8 cellular contexts compared by ENCODE assay signal in genomic region chr5:163509288-163510040, GRCh38. TPM values are rescaled to one million over a fixed set of nuclear protein-coding genes. Genes with fewer than 3 reads are reported as not detected.
DNase-seq lines count a peak whose midpoint lies in the region; ATAC-seq and TF ChIP-seq lines count a peak whose summit lies in the region.

No MANE protein-coding gene starts in this region.

- no peak for DNase-seq in activated T-cell treated with anti-CD3 and anti-CD28 coated beads, Interleukin-2, amount 50 U/mL, for 4 hours
- no peak for DNase-seq in activated T-cell treated with anti-CD3 and anti-CD28 coated beads, Interleukin-2, amount 50 U/mL, for 48 hours
- DNase-seq in activated CD8-positive, alpha-beta T cell treated with anti-CD3 and anti-CD28 coated beads for 36 hours = no peak
- peak; percentile 31 for DNase-seq in glomerular visceral epithelial cell (ENCODE audit: extremely low spot score)
- DNase-seq in stimulated activated effector memory CD8-positive, alpha-beta T cell treated with anti-CD3 and anti-CD28 coated beads, Interleukin-12 subunit alpha, Interleukin-12 subunit beta, amount 100 ng/mL, for 72 hours (ENCODE audit: low spot score in 2 of 2) = no peak
- no peak for DNase-seq in NCI-H187 treated with DMSO at 0.1 percent for 48 hours (lab: John Stamatoyannopoulos, UW)

- no peaks in the 10 kb centered on the region for H3K9me3 Mint-ChIP-seq in activated T-cell treated with anti-CD3 and anti-CD28 coated beads, Interleukin-2, amount 50 U/mL, for 4 hours
- no peaks in the 10 kb centered on the region for H3K9me3 Mint-ChIP-seq in activated CD8-positive, alpha-beta T cell treated with anti-CD3 and anti-CD28 coated beads for 36 hours
- no peaks in the 10 kb centered on the region for H3K9me3 Mint-ChIP-seq in stimulated activated effector memory CD8-positive, alpha-beta T cell treated with anti-CD3 and anti-CD28 coated beads, Interleukin-12 subunit alpha, Interleukin-12 subunit beta, amount 100 ng/mL, for 72 hours

- no peak for TF ChIP-seq CTCF in activated CD8-positive, alpha-beta T cell treated with anti-CD3 and anti-CD28 coated beads for 36 hours (IDR thresholded peaks at IDR 0.05)

- H3K27me3 Mint-ChIP-seq in activated T-cell treated with anti-CD3 and anti-CD28 coated beads, Interleukin-2, amount 50 U/mL, for 4 hours (ENCODE audit: low read depth) = no peaks in the 10 kb centered on the region
- H3K27me3 Mint-ChIP-seq in activated CD8-positive, alpha-beta T cell treated with anti-CD3 and anti-CD28 coated beads for 36 hours = no peaks in the 10 kb centered on the region

- CTCF ChIA-PET in activated CD8-positive, alpha-beta T cell treated with anti-CD3 and anti-CD28 coated beads for 36 hours (lab: Charles Lee) = interaction anchor here (0.9 to 1.3 kb wide), 2 partner anchors 49 to 51 kb away, joined by 3 to 4 read pairs; partner anchors contain the start of gene HMMR

- H3K36me3 Mint-ChIP-seq in activated T-cell treated with anti-CD3 and anti-CD28 coated beads, Interleukin-2, amount 50 U/mL, for 4 hours (ENCODE audit: insufficient read depth) = peaks cover 13% of the 10 kb centered on the region
- H3K36me3 Mint-ChIP-seq in activated CD8-positive, alpha-beta T cell treated with anti-CD3 and anti-CD28 coated beads for 36 hours (ENCODE audit: low read depth) = peaks cover 22% of the 10 kb centered on the region
- peaks cover 72% of the 10 kb centered on the region for H3K36me3 Mint-ChIP-seq in stimulated activated effector memory CD8-positive, alpha-beta T cell treated with anti-CD3 and anti-CD28 coated beads, Interleukin-12 subunit alpha, Interleukin-12 subunit beta, amount 100 ng/mL, for 72 hours

- H3K4me1 Mint-ChIP-seq in activated T-cell treated with anti-CD3 and anti-CD28 coated beads, Interleukin-2, amount 50 U/mL, for 4 hours (ENCODE audit: low read depth) = peaks cover 59% of the 10 kb centered on the region
- peaks cover 54% of the 10 kb centered on the region for H3K4me1 Mint-ChIP-seq in activated CD8-positive, alpha-beta T cell treated with anti-CD3 and anti-CD28 coated beads for 36 hours (ENCODE audit: low read depth)
- H3K4me1 Mint-ChIP-seq in stimulated activated effector memory CD8-positive, alpha-beta T cell treated with anti-CD3 and anti-CD28 coated beads, Interleukin-12 subunit alpha, Interleukin-12 subunit beta, amount 100 ng/mL, for 72 hours = peaks cover 35% of the 10 kb centered on the region

- H3K4me3 Mint-ChIP-seq in activated T-cell treated with anti-CD3 and anti-CD28 coated beads, Interleukin-2, amount 50 U/mL, for 4 hours = peak overlapping the region; percentile 90
- H3K4me3 Mint-ChIP-seq in activated CD8-positive, alpha-beta T cell treated with anti-CD3 and anti-CD28 coated beads for 36 hours = peak overlapping the region; percentile 99
- peak overlapping the region; percentile 91 for H3K4me3 Mint-ChIP-seq in stimulated activated effector memory CD8-positive, alpha-beta T cell treated with anti-CD3 and anti-CD28 coated beads, Interleukin-12 subunit alpha, Interleukin-12 subunit beta, amount 100 ng/mL, for 72 hours

- POLR2A ChIA-PET in activated CD8-positive, alpha-beta T cell treated with anti-CD3 and anti-CD28 coated beads for 36 hours (lab: Charles Lee) = interaction anchor here (11.8 kb wide), 1 partner anchor 50 kb away, joined by 168 read pairs; the partner anchor contains the start of genes HMMR and NUDCD2

- ATAC-seq in activated T-cell treated with anti-CD3 and anti-CD28 coated beads, Interleukin-2, amount 50 U/mL, for 4 hours = no peak
- ATAC-seq in activated CD8-positive, alpha-beta T cell treated with anti-CD3 and anti-CD28 coated beads for 36 hours = no peak
- ATAC-seq in stimulated activated effector memory CD8-positive, alpha-beta T cell treated with anti-CD3 and anti-CD28 coated beads, Interleukin-12 subunit alpha, Interleukin-12 subunit beta, amount 100 ng/mL, for 72 hours = no peak
- ATAC-seq in GM18873 (IDR thresholded peaks at IDR 0.05; ENCODE audit: low FRiP score, unreplicated experiment) (no peak), HG03469 (IDR thresholded peaks at IDR 0.05; ENCODE audit: unreplicated experiment) (no peak)

- H3K27ac Mint-ChIP-seq in activated CD8-positive, alpha-beta T cell treated with anti-CD3 and anti-CD28 coated beads for 36 hours = peak overlapping the region; percentile 99
- H3K27ac Mint-ChIP-seq in stimulated activated effector memory CD8-positive, alpha-beta T cell treated with anti-CD3 and anti-CD28 coated beads, Interleukin-12 subunit alpha, Interleukin-12 subunit beta, amount 100 ng/mL, for 72 hours = peak overlapping the region; percentile 99

- intact Hi-C loops in activated CD8-positive, alpha-beta T cell treated with anti-CD3 and anti-CD28 coated beads for 36 hours (cut with micrococcal nuclease) = no loop called here

RNA-seq across cellular contexts. Expression of gene MAT2B, which starts 4.0 kb away (rescaled TPM):
- 10 to 100 TPM; 53.8 to 67.6 (median 55.2) TPM for total RNA-seq in activated T-cell treated with anti-CD3 and anti-CD28 coated beads, Interleukin-2, amount 50 U/mL, for 4 hours
- total RNA-seq in activated CD8-positive, alpha-beta T cell treated with anti-CD3 and anti-CD28 coated beads for 36 hours = 10 to 100 TPM; 71.5 to 71.6 TPM

RNA-seq across cellular contexts. Expression of gene HMMR, which starts 49.0 kb away (rescaled TPM):
- 1 to 10 TPM; 2.5 to 3.5 (median 3.1) TPM for total RNA-seq in activated T-cell treated with anti-CD3 and anti-CD28 coated beads, Interleukin-2, amount 50 U/mL, for 4 hours
- total RNA-seq in activated CD8-positive, alpha-beta T cell treated with anti-CD3 and anti-CD28 coated beads for 36 hours = 10 to 100 TPM; 94.2 to 95.2 TPM

RNA-seq across cellular contexts. Expression of gene NUDCD2, which starts 49.6 kb away (rescaled TPM):
- 10 to 100 TPM; 41.5 to 51.5 (median 41.9) TPM for total RNA-seq in activated T-cell treated with anti-CD3 and anti-CD28 coated beads, Interleukin-2, amount 50 U/mL, for 4 hours
- 10 to 100 TPM; 55.5 to 62.7 TPM for total RNA-seq in activated CD8-positive, alpha-beta T cell treated with anti-CD3 and anti-CD28 coated beads for 36 hours

Comparison
In these comparisons a context has a peak if more than half of its experiments do, and no peak if none do; other contexts are left out.
1. RNA of gene HMMR, which starts 49.0 kb away (total RNA-seq): 94.2 to 95.2 TPM in activated CD8-positive, alpha-beta T cell treated with anti-CD3 and anti-CD28 coated beads for 36 hours; 2.5 to 3.5 TPM in activated T-cell treated with anti-CD3 and anti-CD28 coated beads, Interleukin-2, amount 50 U/mL, for 4 hours; every median in the first group is over 10 times any median in the second.
2. Peak in every context shown above with its lines, with median percentiles within 50 percentile points of each other: H3K4me3 Mint-ChIP-seq.